Comparison of ENCODE assay signal across 22 cellular contexts in the genomic region with DNA sequence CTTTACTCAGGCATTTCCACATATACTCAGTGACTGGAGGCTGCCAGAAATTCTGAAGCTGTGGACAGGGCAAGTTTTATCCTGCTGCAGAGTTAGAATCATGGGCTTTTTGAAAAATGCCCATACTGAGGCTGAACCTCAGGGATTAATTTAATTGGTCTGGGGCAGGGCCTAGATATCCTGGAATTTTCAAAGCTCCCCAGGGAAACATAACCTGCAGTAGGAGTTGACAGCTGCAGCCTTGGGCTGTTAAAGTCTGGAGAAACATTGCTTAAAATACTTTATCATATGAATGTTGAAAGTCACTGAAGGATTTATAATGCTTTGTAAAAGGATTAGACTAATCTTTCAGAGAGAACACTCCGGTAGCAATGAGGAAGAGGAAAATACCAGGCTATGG.
DNase-seq lines count a peak whose midpoint lies in the region; TF ChIP-seq lines count a peak whose summit lies in the region.
"Had no signal": no experiment of that assay in that cellular context is flagged by ENCODE, and none has a peak within 500 bp of the region (broad histone marks: within the 10 kb centered on the region; RNA-seq: fewer than 3 reads in every experiment).

No MANE protein-coding gene starts in this region.

- TF ChIP-seq CTCF in fibroblast of villous mesenchyme (IDR thresholded peaks at IDR 0.05; ENCODE audit: insufficient read depth, low read depth, low read length): no peak
- TF ChIP-seq CTCF in foreskin fibroblast (IDR thresholded peaks at IDR 0.05; ENCODE audit: low read depth, low read length): no peak

- peak; percentile 30 for DNase-seq in NCI-H2171 treated with DMSO at 0.1 percent for 48 hours (lab: John Stamatoyannopoulos, UW)
- no peak for DNase-seq in NCI-H2171 (lab: John Stamatoyannopoulos, UW)
- peak; percentile 86 for DNase-seq in NCI-H82 (lab: John Stamatoyannopoulos, UW)
- peak; percentile 8 for DNase-seq in fibroblast of villous mesenchyme (ENCODE audit: low read depth)
- peak; percentile 12 for DNase-seq in superior temporal gyrus (ENCODE audit: extremely low spot score)
- DNase-seq in SW480 (ENCODE audit: low spot score): no peak
- DNase-seq in foreskin fibroblast: no peak
- no peak for DNase-seq in NCI-H2107 (lab: John Stamatoyannopoulos, UW)
- DNase-seq: 8988T; CD4-positive, CD25-positive, alpha-beta regulatory T cell; COR-L47; HCEC 1CT; Karpas-422; MG63; NCI-H1048; NCI-H1436 treated with DMSO at 0.1 percent for 48 hours; NCI-H2081; NCI-H446; NCI-H748 treated with DMSO at 0.1 percent for 48 hours; OCI-M1; Right ventricle myocardium superior; SK-N-SH had no signal

- H3K4me3 ChIP-seq in fibroblast of villous mesenchyme (ENCODE audit: low read depth, low read length) (no peak overlapping the region), foreskin fibroblast (ENCODE audit: low read depth in 1 of 2, low read length in 2 of 2) (no peak overlapping the region)
- H3K4me3 ChIP-seq: MG63 had no signal

Comparison
In these comparisons a context has a peak if more than half of its experiments do, and no peak if none do; other contexts are left out.
1. DNase-seq: peak in NCI-H2171 treated with DMSO at 0.1 percent for 48 hours (single experiment), NCI-H82 (single experiment), fibroblast of villous mesenchyme (single experiment) and superior temporal gyrus (single experiment); none in NCI-H2171 (single experiment), SW480 (single experiment), foreskin fibroblast (0 of 2) and NCI-H2107 (single experiment).